ENCODE assay signal across 22 cellular contexts in the genomic region with DNA sequence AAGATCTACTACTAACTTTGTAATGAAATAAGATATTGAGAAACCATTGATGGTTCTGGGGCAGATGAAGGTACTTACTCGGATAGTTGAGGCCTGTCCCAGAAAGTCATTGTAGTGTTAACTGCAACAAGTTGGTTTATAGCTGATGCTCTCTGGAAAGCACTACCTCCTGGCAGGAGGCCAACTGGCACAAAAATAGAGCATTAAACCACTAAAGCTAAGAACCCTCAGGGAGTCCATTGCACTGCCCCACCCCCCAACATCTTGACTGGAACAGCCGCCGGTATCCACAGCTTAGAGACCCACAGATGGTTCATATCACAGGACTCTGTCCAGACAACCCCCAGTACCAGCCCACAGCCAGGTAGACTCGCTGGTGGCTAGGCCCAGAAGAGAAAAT.
"Had no signal": no experiment of that assay in that cellular context is flagged by ENCODE, and none has a peak within 500 bp of the region (broad histone marks: within the 10 kb centered on the region; RNA-seq: fewer than 3 reads in every experiment).

No MANE protein-coding gene starts in this region.

- H3K9me3 ChIP-seq: stomach, thyroid gland, vagina had no signal

- H3K4me1 ChIP-seq: esophagus muscularis mucosa, foreskin keratinocyte, left lung, stomach, thyroid gland, upper lobe of left lung, vagina had no signal

- H3K27ac ChIP-seq: esophagus muscularis mucosa, foreskin keratinocyte, left lung, stomach, thyroid gland, upper lobe of left lung, vagina had no signal

- H3K36me3 ChIP-seq: esophagus muscularis mucosa, left lung, stomach, thyroid gland, upper lobe of left lung, vagina had no signal

- H3K27me3 ChIP-seq: esophagus muscularis mucosa, foreskin keratinocyte, left lung, stomach, thyroid gland, upper lobe of left lung, vagina had no signal

- DNase-seq: activated B cell treated with CpG ODN at 0.5 μM for 24 hours; activated CD4-positive, alpha-beta T cell treated with anti-CD3 and anti-CD28 coated beads for 36 hours; activated CD4-positive, alpha-beta T cell treated with anti-CD3 and anti-CD28 coated beads, Interleukin-2, amount 50 U/mL, for 4 hours; activated effector memory CD4-positive, alpha-beta T cell treated with Interleukin-2 at 50 U/mL for 16 hours; activated naive CD4-positive, alpha-beta T cell treated with Interleukin-2 at 50 U/mL for 16 hours; anterior cingulate cortex; dermis blood vessel endothelial cell; effector CD4-positive, alpha-beta T cell; foreskin keratinocyte; left lung; mesendoderm; right cardiac atrium; stimulated activated CD4-positive, alpha-beta T cell treated with anti-CD3 and anti-CD28 coated beads, Interleukin-15, amount 100 ng/mL, for 24 hours; stimulated activated CD4-positive, alpha-beta T cell treated with anti-CD3 and anti-CD28 coated beads, Interleukin-2, amount 100 ng/mL, for 24 hours; stimulated activated naive B cell treated with anti-CD40 and anti-IgM and Interleukin-4, amounts not matched to agents 10 μg/mL and 1 μg/mL and 100 μg/mL, for 72 hours; stomach; T1000; thyroid gland; upper lobe of left lung had no signal

- H3K4me3 ChIP-seq: esophagus muscularis mucosa, left lung, lung, stomach, thyroid gland, upper lobe of left lung, vagina had no signal
